Comparison of ENCODE assay signal across 19 cellular contexts in the genomic region with DNA sequence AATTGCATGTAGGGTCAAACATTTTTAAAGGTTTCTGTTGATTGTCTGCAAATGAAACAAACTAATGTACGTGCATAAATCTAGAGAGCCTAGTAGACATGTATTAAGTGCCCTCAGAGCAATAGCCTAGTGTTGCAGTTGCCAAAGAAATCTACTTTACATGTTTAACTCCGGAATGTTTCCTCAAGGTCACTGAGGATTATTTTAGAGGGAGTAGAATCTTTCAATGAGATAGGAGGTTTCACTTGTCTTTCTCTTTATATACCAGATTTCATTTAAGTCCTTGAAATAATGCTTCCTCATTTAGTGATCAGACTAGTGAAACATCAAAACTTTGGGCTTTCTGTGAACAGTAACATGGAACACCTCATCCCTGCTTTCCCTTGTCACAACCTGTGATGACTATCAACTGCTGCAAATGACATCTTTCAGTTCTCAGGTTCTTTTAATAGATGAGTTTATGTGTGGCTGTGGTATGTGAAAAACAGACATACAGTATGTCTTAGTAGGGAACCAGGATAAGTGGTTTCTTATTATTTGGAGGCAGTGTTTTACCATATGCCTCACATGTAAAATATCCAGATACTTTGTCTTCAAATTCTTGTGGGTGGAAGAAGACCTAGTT. TPM values are rescaled to one million over a fixed set of nuclear protein-coding genes. Genes with fewer than 3 reads are reported as not detected.
DNase-seq lines count a peak whose midpoint lies in the region; ATAC-seq and TF ChIP-seq lines count a peak whose summit lies in the region.
"Had no signal": no experiment of that assay in that cellular context is flagged by ENCODE, and none has a peak within 500 bp of the region (broad histone marks: within the 10 kb centered on the region; RNA-seq: fewer than 3 reads in every experiment).

No MANE protein-coding gene starts in this region.

- TF ChIP-seq RAD21 in neural cell (conservative IDR thresholded peaks at IDR 0.05): no peak

- TF ChIP-seq POLR2A in vagina (IDR thresholded peaks at IDR 0.05): no peak

- intact Hi-C loops in vagina (cut with DNase I) (no loop called here), OCI-LY7 (cut with micrococcal nuclease; ENCODE audit: unreplicated experiment) (no loop called here)

- 0 out of 2 replicates have a peak overlapping the region, but pooled peaks have one; percentile 16 for H3K4me3 Mint-ChIP-seq in WTC11
- H3K4me3 Mint-ChIP-seq: activated CD4-positive, alpha-beta memory T cell treated with anti-CD3 and anti-CD28 coated beads for 36 hours; CD8-positive, alpha-beta memory T cell; naive thymus-derived CD8-positive, alpha-beta T cell; stimulated activated memory B cell treated with anti-CD40 and anti-IgM and Interleukin-4, amounts not matched to agents 10 μg/mL and 1 μg/mL and 100 μg/mL, for 72 hours had no signal

- no peaks in the 10 kb centered on the region for H3K9me3 ChIP-seq in neural cell (ENCODE audit: low read length)
- no peaks in the 10 kb centered on the region for H3K9me3 ChIP-seq in vagina
- no peaks in the 10 kb centered on the region for H3K9me3 ChIP-seq in OCI-LY7 (ENCODE audit: low read length)
- H3K9me3 ChIP-seq: right lobe of liver had no signal

- peak; percentile 29 for DNase-seq in DMS79 treated with DMSO at 0.1 percent for 48 hours (lab: John Stamatoyannopoulos, UW)
- DNase-seq in DMS79 (lab: John Stamatoyannopoulos, UW): no peak
- no peak for DNase-seq in WTC11 (ENCODE audit: low spot score)
- DNase-seq in vagina (ENCODE audit: extremely low spot score in 2 of 2): no peak
- DNase-seq in OCI-LY7 (ENCODE audit: low spot score): no peak
- DNase-seq in NCI-H2171 (lab: John Stamatoyannopoulos, UW): no peak
- DNase-seq: activated CD4-positive, alpha-beta memory T cell treated with anti-CD3 and anti-CD28 coated beads for 36 hours; CD8-positive, alpha-beta memory T cell; cortex of kidney; GF-D8; naive thymus-derived CD8-positive, alpha-beta T cell; NCI-H187 treated with DMSO at 0.1 percent for 48 hours; NCI-H748 treated with DMSO at 0.1 percent for 48 hours; right lobe of liver had no signal

- H3K4me1 Mint-ChIP-seq in WTC11: peaks cover 75% of the 10 kb centered on the region

- no peak for TF ChIP-seq CTCF in WTC11 (IDR thresholded peaks at IDR 0.05)
- no peak for TF ChIP-seq CTCF in neural cell (IDR thresholded peaks at IDR 0.05; ENCODE audit: poor library complexity, severe bottlenecking)
- no peak for TF ChIP-seq CTCF in vagina (IDR thresholded peaks at IDR 0.05)
- no peak for TF ChIP-seq CTCF in OCI-LY7 (conservative IDR thresholded peaks at IDR 0.05; ENCODE audit: low read length)

- peaks cover 16% of the 10 kb centered on the region for H3K36me3 Mint-ChIP-seq in WTC11

- no peak for TF ChIP-seq EP300 in neural cell (conservative IDR thresholded peaks at IDR 0.05; ENCODE audit: poor library complexity, severe bottlenecking)

- H3K27ac ChIP-seq in neural cell (ENCODE audit: low read length): no peak overlapping the region
- H3K27ac ChIP-seq in vagina: no peak overlapping the region
- no peak overlapping the region for H3K27ac ChIP-seq in OCI-LY7 (ENCODE audit: low read depth, low read length, poor library complexity, severe bottlenecking)
- H3K27ac ChIP-seq: right lobe of liver had no signal

- no peaks in the 10 kb centered on the region for H3K9me2 ChIP-seq in neural cell (ENCODE audit: insufficient read depth, low read length)
- no peaks in the 10 kb centered on the region for H3K9me2 ChIP-seq in OCI-LY7 (ENCODE audit: insufficient read depth, low read length)

- H3K4me3 ChIP-seq in neural cell (ENCODE audit: low read length) (peak overlapping the region; percentile 44), vagina (no peak overlapping the region), OCI-LY7 (ENCODE audit: low read depth, low read length, poor library complexity, severe bottlenecking) (no peak overlapping the region)
- H3K4me3 ChIP-seq: K562, right lobe of liver had no signal

- no peaks in the 10 kb centered on the region for H3K27me3 Mint-ChIP-seq in WTC11 (ENCODE audit: low read depth)
- H3K27me3 Mint-ChIP-seq: activated CD4-positive, alpha-beta memory T cell treated with anti-CD3 and anti-CD28 coated beads for 36 hours; CD8-positive, alpha-beta memory T cell; naive thymus-derived CD8-positive, alpha-beta T cell; stimulated activated memory B cell treated with anti-CD40 and anti-IgM and Interleukin-4, amounts not matched to agents 10 μg/mL and 1 μg/mL and 100 μg/mL, for 72 hours had no signal

- no peak overlapping the region; the same call in 1 of the 2 replicates for H3K27ac Mint-ChIP-seq in WTC11
- H3K27ac Mint-ChIP-seq: activated CD4-positive, alpha-beta memory T cell treated with anti-CD3 and anti-CD28 coated beads for 36 hours; CD8-positive, alpha-beta memory T cell; stimulated activated memory B cell treated with anti-CD40 and anti-IgM and Interleukin-4, amounts not matched to agents 10 μg/mL and 1 μg/mL and 100 μg/mL, for 72 hours had no signal

- H3K27me3 ChIP-seq in neural cell (ENCODE audit: insufficient read depth, low read depth, low read length) (no peaks in the 10 kb centered on the region), vagina (no peaks in the 10 kb centered on the region)
- H3K27me3 ChIP-seq: right lobe of liver had no signal

- H3K36me3 ChIP-seq in neural cell (ENCODE audit: insufficient read depth, low read length): no peaks in the 10 kb centered on the region
- no peaks in the 10 kb centered on the region for H3K36me3 ChIP-seq in vagina
- peaks cover 16% of the 10 kb centered on the region; the same call in 1 of the 2 replicates for H3K36me3 ChIP-seq in OCI-LY7 (ENCODE audit: insufficient read depth, low read length)
- H3K36me3 ChIP-seq: right lobe of liver had no signal

- no TSS peak for BruUV-seq in OCI-LY7 (replicated peaks; lab: Mats Ljungman, UMichigan)

- H4K20me1 ChIP-seq in neural cell (ENCODE audit: insufficient read depth): no peaks in the 10 kb centered on the region
- H4K20me1 ChIP-seq in OCI-LY7 (ENCODE audit: insufficient read depth, low read length): no peaks in the 10 kb centered on the region; the same call in 1 of the 2 replicates

- H2AFZ ChIP-seq in neural cell (ENCODE audit: low read depth, low read length): no peak overlapping the region
- no peak overlapping the region for H2AFZ ChIP-seq in OCI-LY7 (ENCODE audit: low read length)

- POLR2A ChIA-PET in WTC11 (lab: Charles Lee): no interaction called here
- POLR2A ChIA-PET in OCI-LY7 (lab: Charles Lee): no interaction called here

- no peaks in the 10 kb centered on the region for H3K9me3 Mint-ChIP-seq in WTC11
- H3K9me3 Mint-ChIP-seq: activated CD4-positive, alpha-beta memory T cell treated with anti-CD3 and anti-CD28 coated beads for 36 hours; CD8-positive, alpha-beta memory T cell; naive thymus-derived CD8-positive, alpha-beta T cell; stimulated activated memory B cell treated with anti-CD40 and anti-IgM and Interleukin-4, amounts not matched to agents 10 μg/mL and 1 μg/mL and 100 μg/mL, for 72 hours had no signal

- peaks cover 34% of the 10 kb centered on the region for H3K4me1 ChIP-seq in vagina
- peaks cover 29% of the 10 kb centered on the region for H3K4me1 ChIP-seq in OCI-LY7 (ENCODE audit: insufficient read depth, low read length, poor library complexity, severe bottlenecking)

- no peak overlapping the region for H3K9ac ChIP-seq in neural cell (ENCODE audit: low read length)

- H3K4me2 ChIP-seq in neural cell (ENCODE audit: low read length) (peak overlapping the region; percentile 17), OCI-LY7 (ENCODE audit: low read length) (no peak overlapping the region)

- peak; percentile 31 for ATAC-seq in HG02610 (IDR thresholded peaks at IDR 0.05; ENCODE audit: unreplicated experiment)
- no peak for ATAC-seq in WTC11
- ATAC-seq: K562; left lobe of liver; naive thymus-derived CD8-positive, alpha-beta T cell; right lobe of liver; stimulated activated memory B cell treated with anti-CD40 and anti-IgM and Interleukin-4, amounts not matched to agents 10 μg/mL and 1 μg/mL and 100 μg/mL, for 72 hours had no signal

- no peaks in the 10 kb centered on the region for H3F3A ChIP-seq in neural cell (ENCODE audit: insufficient read depth, low read length, poor library complexity, severe bottlenecking)

- peaks cover 85% of the 10 kb centered on the region for H3K79me2 ChIP-seq in neural cell (replicated peaks; ENCODE audit: insufficient read depth, low read length)
- H3K79me2 ChIP-seq in OCI-LY7 (ENCODE audit: insufficient read depth, low read depth, low read length): no peaks in the 10 kb centered on the region

- CTCF ChIA-PET in WTC11 (lab: Charles Lee) (no interaction called here), OCI-LY7 (lab: Charles Lee; ENCODE audit: unreplicated experiment) (no interaction called here)

TF ChIP-seq in neural cell, 6 proteins besides CTCF, POLR2A, EP300 and RAD21 (continues in another document):
- no peak for TF ChIP-seq MXI1 (conservative IDR thresholded peaks at IDR 0.05; ENCODE audit: poor library complexity, severe bottlenecking)
- no peak for TF ChIP-seq EZH2 (IDR thresholded peaks at IDR 0.05; ENCODE audit: borderline replicate concordance, insufficient read depth, low read length, poor library complexity, severe bottlenecking)
- no peak for TF ChIP-seq POLR2AphosphoS5 (IDR thresholded peaks at IDR 0.05)
- no peak for TF ChIP-seq TAF1 (IDR thresholded peaks at IDR 0.05; ENCODE audit: low read depth)

RNA-seq across cellular contexts. Expression of a gene that starts 5.5 kb away (rescaled TPM):
- total RNA-seq in WTC11 (2021) (75.1 to 76.4 TPM (median 76.3 TPM) in 3 replicates), vagina (59.9 TPM), OCI-LY7 (2022) (48.6 and 50.4 TPM in 2 replicates)
- polyA plus RNA-seq in neural cell: 337 and 338 TPM in 2 replicates
- polyA minus RNA-seq in neural cell: 102 and 179 TPM in 2 replicates
- 26.4 and 33.7 TPM in 2 replicates for total RNA-seq in OCI-LY7 (2014; rRNA removed; shearing (Covaris generic))
